ENCODE assay signal across 20 cellular contexts in genomic region chr3:87033205-87033604, GRCh38.
"Had no signal": no experiment of that assay in that cellular context is flagged by ENCODE, and none has a peak within 500 bp of the region (broad histone marks: within the 10 kb centered on the region; RNA-seq: fewer than 3 reads in every experiment).

No MANE protein-coding gene starts in this region.

- H3K36me3 ChIP-seq: SJSA1 had no signal

- DNase-seq: IMR-90, Karpas-422, KG1, MM.1S, NCI-H1092 treated with DMSO at 0.1 percent for 48 hours, NCI-H1436, NCI-H187, NCI-H2029, NCI-H2081 treated with DMSO at 0.1 percent for 48 hours, NCI-H2171, NCI-H446, NCI-H510A, NCI-H69, NCI-H774, Right ventricle myocardium superior, RPMI8226, SIG-M5 had no signal

- ATAC-seq: HepG2 had no signal

- H3K27me3 ChIP-seq: SJSA1 had no signal

- H3K9me3 ChIP-seq: SJSA1 had no signal

- H3K4me1 ChIP-seq: SJSA1 had no signal

- H3K27ac ChIP-seq: SJSA1, SK-N-MC had no signal

- H3K4me3 ChIP-seq: SJSA1, SK-N-MC had no signal
